In the genomic region with DNA sequence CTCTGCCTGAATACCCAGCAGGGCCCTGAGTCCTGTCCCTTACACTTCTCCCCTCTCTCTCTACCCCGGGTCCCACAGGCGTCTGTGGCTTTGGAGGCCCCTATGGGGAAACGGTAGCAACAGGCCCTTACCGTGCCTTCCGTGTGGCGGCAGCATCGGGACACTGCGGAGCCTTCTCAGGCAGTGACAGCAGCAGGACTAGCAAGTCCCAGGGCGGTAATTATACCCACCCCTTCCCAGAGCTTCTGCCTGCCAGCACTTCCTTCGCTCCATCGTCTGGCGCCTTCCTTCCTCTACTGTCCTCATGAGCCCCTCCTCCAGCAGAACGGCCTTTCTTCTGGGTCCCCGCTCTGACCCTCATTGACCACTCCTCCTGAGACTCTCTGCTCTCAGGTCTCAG, we compare ENCODE assay signal across 29 cellular contexts.
"Had no signal": no experiment of that assay in that cellular context is flagged by ENCODE, and none has a peak within 500 bp of the region (broad histone marks: within the 10 kb centered on the region; RNA-seq: fewer than 3 reads in every experiment).

No MANE protein-coding gene starts in this region.

- H3K27me3 ChIP-seq: adrenal gland, ascending aorta, brain microvascular endothelial cell, foreskin keratinocyte, hepatocyte, left lung, sigmoid colon, thyroid gland had no signal

- H3K4me3 Mint-ChIP-seq: activated CD8-positive, alpha-beta T cell treated with anti-CD3 and anti-CD28 coated beads, Interleukin-2, amount 10 ng/mL, durations not matched to agents 7 days and 5 days; activated naive CD4-positive, alpha-beta T cell treated with anti-CD3 and anti-CD28 coated beads, Interleukin-2, amount 10 ng/mL, durations not matched to agents 7 days and 5 days; activated T-cell treated with anti-CD3 and anti-CD28 coated beads, Interleukin-2, amount 50 U/mL, for 4 hours; immature natural killer cell; mesothelial cell of epicardium; natural killer cell treated with Interleukin-12 subunit alpha and Interleukin-12 subunit beta and Interleukin-15 and Interleukin-18, amount 100 ng/mL, for 72 hours had no signal

- H3K9me3 ChIP-seq: adrenal gland, ascending aorta, left lung, sigmoid colon, thyroid gland had no signal

- H3K27ac ChIP-seq: ascending aorta, brain microvascular endothelial cell, foreskin keratinocyte, hepatocyte, left lung, parathyroid adenoma, sigmoid colon, thyroid gland, WERI-Rb-1 had no signal

- H3K4me1 Mint-ChIP-seq: activated naive CD4-positive, alpha-beta T cell treated with anti-CD3 and anti-CD28 coated beads, Interleukin-2, amount 10 ng/mL, durations not matched to agents 7 days and 5 days; immature natural killer cell had no signal

- H3K4me1 ChIP-seq: ascending aorta, left lung, thyroid gland had no signal

- ATAC-seq: activated CD8-positive, alpha-beta T cell treated with anti-CD3 and anti-CD28 coated beads, Interleukin-2, amount 10 ng/mL, durations not matched to agents 7 days and 5 days; activated T-cell treated with anti-CD3 and anti-CD28 coated beads, Interleukin-2, amount 50 U/mL, for 4 hours; foreskin keratinocyte; left lung; natural killer cell treated with Interleukin-12 subunit alpha and Interleukin-12 subunit beta and Interleukin-15 and Interleukin-18, amount 100 ng/mL, for 72 hours; stimulated activated naive CD8-positive, alpha-beta T cell treated with anti-CD3 and anti-CD28 coated beads, Interleukin-15, Interleukin-2, amounts not matched to agents 100 U/mL and 50 U/mL, for 24 hours had no signal

- H3K4me3 ChIP-seq: adrenal gland, ascending aorta, hepatocyte, left lung, sigmoid colon, smooth muscle cell, thyroid gland had no signal

- H3K27ac Mint-ChIP-seq: activated CD8-positive, alpha-beta T cell treated with anti-CD3 and anti-CD28 coated beads, Interleukin-2, amount 10 ng/mL, durations not matched to agents 7 days and 5 days; mesothelial cell of epicardium; natural killer cell treated with Interleukin-12 subunit alpha and Interleukin-12 subunit beta and Interleukin-15 and Interleukin-18, amount 100 ng/mL, for 72 hours had no signal

- DNase-seq: activated CD4-positive, alpha-beta T cell treated with anti-CD3 and anti-CD28 coated beads for 1 hour; activated CD4-positive, alpha-beta T cell treated with anti-CD3 and anti-CD28 coated beads, Interleukin-2, amount 50 U/mL, for 1 hour; activated CD8-positive, alpha-beta T cell treated with anti-CD3 and anti-CD28 coated beads, Interleukin-2, amount 10 ng/mL, durations not matched to agents 7 days and 5 days; activated naive CD4-positive, alpha-beta T cell treated with anti-CD3 and anti-CD28 coated beads, Interleukin-2, amount 10 ng/mL, durations not matched to agents 7 days and 5 days; activated T-cell treated with anti-CD3 and anti-CD28 coated beads, Interleukin-2, amount 50 U/mL, for 4 hours; brain microvascular endothelial cell; caudate nucleus; dermis blood vessel endothelial cell; effector CD8-positive, alpha-beta T cell; foreskin keratinocyte; glutamatergic neuron; immature natural killer cell; left lung; mammary epithelial cell; sigmoid colon; stimulated activated CD4-positive, alpha-beta T cell treated with anti-CD3 and anti-CD28 coated beads, Interleukin-15, amount 100 ng/mL, for 24 hours; stimulated activated CD8-positive, alpha-beta memory T cell treated with anti-CD3 and anti-CD28 coated beads, Interleukin-4, amount 100 ng/mL, for 48 hours; stimulated activated naive CD8-positive, alpha-beta T cell treated with anti-CD3 and anti-CD28 coated beads, Interleukin-15, Interleukin-2, amounts not matched to agents 100 U/mL and 50 U/mL, for 24 hours; substantia nigra; T-helper 1 cell; thyroid gland; WERI-Rb-1 had no signal

- H3K27me3 Mint-ChIP-seq: activated naive CD4-positive, alpha-beta T cell treated with anti-CD3 and anti-CD28 coated beads, Interleukin-2, amount 10 ng/mL, durations not matched to agents 7 days and 5 days; natural killer cell treated with Interleukin-12 subunit alpha and Interleukin-12 subunit beta and Interleukin-15 and Interleukin-18, amount 100 ng/mL, for 72 hours had no signal

- H3K9me3 Mint-ChIP-seq: activated naive CD4-positive, alpha-beta T cell treated with anti-CD3 and anti-CD28 coated beads, Interleukin-2, amount 10 ng/mL, durations not matched to agents 7 days and 5 days; activated T-cell treated with anti-CD3 and anti-CD28 coated beads, Interleukin-2, amount 50 U/mL, for 4 hours; immature natural killer cell; mesothelial cell of epicardium; natural killer cell treated with Interleukin-12 subunit alpha and Interleukin-12 subunit beta and Interleukin-15 and Interleukin-18, amount 100 ng/mL, for 72 hours had no signal
